ENCODE assay signal across 1 cellular context in the genomic region with DNA sequence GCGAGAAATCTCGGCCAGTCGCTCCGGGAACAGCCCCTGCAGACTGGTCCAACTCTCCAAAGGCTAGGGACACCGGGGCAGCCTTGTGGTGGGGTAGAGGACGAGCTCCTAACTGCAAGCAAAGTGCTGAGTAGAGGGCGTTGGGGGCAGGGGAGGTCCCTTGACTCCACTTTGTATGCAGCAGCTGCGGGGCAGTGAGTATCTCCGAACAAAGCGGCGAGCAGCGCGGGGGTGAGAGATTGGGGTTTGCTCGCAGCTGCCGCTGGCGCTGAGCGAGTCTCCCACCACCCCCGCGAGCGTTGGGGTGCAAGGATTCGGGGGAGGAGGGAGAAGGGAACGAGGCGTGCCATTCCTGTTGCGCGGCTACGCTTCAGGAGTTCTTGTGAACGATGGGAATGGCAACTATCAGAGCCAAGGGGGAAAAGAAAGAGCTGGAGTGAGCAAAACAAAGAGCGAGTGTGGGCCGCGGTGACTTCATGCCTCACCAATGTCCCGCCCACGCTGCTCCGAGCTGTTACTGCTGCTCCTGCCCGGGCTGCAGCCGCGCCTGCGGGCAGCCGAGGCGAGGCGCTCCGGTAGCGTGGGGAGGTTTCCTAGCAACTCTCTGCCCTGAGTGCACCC.
TF ChIP-seq lines count a peak whose summit lies in the region.

No MANE protein-coding gene starts in this region.

TF ChIP-seq in K562, 482 proteins besides CTCF, POLR2A, EP300 and RAD21 (continued from another document and continues in another):
- TF ChIP-seq ZNF639 (CRISPR knock-in tag; conservative IDR thresholded peaks at IDR 0.05 in 1 of 2, IDR thresholded peaks at IDR 0.05 in 1 of 2) = no peak
- TF ChIP-seq ZNF384 (IDR thresholded peaks at IDR 0.05; ENCODE audit: low read depth, low read length) = no peak
- TF ChIP-seq ZBTB11 (CRISPR knock-in tag; IDR thresholded peaks at IDR 0.05) = 0 out of 6 replicates have a peak, but pooled peaks of 1 of the 3 experiments have one; percentile 40
- TF ChIP-seq CREM (IDR thresholded peaks at IDR 0.05; ENCODE audit: low read depth) = peak; percentile 27; the same call in 1 of the 2 replicates
- no peak for TF ChIP-seq CBFA2T2 (conservative IDR thresholded peaks at IDR 0.05)
- peak; percentile 23 for TF ChIP-seq HMGN3 (IDR thresholded peaks at IDR 0.05; ENCODE audit: borderline replicate concordance, extremely low read depth, insufficient read length, low read depth, low read length)
- no peak for TF ChIP-seq PTRF (tag; IDR thresholded peaks at IDR 0.05)
- peak in 1 of 2 experiments; percentile 4; a peak in 1 of 4 replicates for TF ChIP-seq KDM1A (IDR thresholded peaks at IDR 0.05)
- TF ChIP-seq EWSR1 (IDR thresholded peaks at IDR 0.05; ENCODE audit: borderline replicate concordance, low read depth, partially characterized antibody) = no peak
- TF ChIP-seq MAX (CRISPR knock-in tag; IDR thresholded peaks at IDR 0.05) = peak; percentile 39; the same call in 1 of the 2 replicates
- peak; percentile 65 to 71; a peak in 2 of 4 replicates for TF ChIP-seq UBTF (IDR thresholded peaks at IDR 0.05; ENCODE audit: borderline replicate concordance in 1 of 2, low read depth in 2 of 2, low read length in 2 of 2)
- TF ChIP-seq SNRNP70 (optimal IDR thresholded peaks at IDR 0.05; ENCODE audit: low read depth, low read length) = no peak
- TF ChIP-seq ZNF263 (CRISPR knock-in tag; IDR thresholded peaks at IDR 0.05; ENCODE audit: borderline replicate concordance) = no peak
- peak; percentile 21 for TF ChIP-seq PRDM10 (IDR thresholded peaks at IDR 0.05; ENCODE audit: partially characterized antibody)
- no peak for TF ChIP-seq CBX5 (IDR thresholded peaks at IDR 0.05; ENCODE audit: borderline replicate concordance, low read depth)
- TF ChIP-seq TAF9B (IDR thresholded peaks at IDR 0.05; ENCODE audit: partially characterized antibody) = no peak
- no peak for TF ChIP-seq ARID3B (CRISPR knock-in tag; IDR thresholded peaks at IDR 0.05; ENCODE audit: borderline replicate concordance)
- 0 out of 2 replicates have a peak, but pooled peaks have one; percentile 8 for TF ChIP-seq SMARCA5 (IDR thresholded peaks at IDR 0.05)
- TF ChIP-seq, protein P1, sequence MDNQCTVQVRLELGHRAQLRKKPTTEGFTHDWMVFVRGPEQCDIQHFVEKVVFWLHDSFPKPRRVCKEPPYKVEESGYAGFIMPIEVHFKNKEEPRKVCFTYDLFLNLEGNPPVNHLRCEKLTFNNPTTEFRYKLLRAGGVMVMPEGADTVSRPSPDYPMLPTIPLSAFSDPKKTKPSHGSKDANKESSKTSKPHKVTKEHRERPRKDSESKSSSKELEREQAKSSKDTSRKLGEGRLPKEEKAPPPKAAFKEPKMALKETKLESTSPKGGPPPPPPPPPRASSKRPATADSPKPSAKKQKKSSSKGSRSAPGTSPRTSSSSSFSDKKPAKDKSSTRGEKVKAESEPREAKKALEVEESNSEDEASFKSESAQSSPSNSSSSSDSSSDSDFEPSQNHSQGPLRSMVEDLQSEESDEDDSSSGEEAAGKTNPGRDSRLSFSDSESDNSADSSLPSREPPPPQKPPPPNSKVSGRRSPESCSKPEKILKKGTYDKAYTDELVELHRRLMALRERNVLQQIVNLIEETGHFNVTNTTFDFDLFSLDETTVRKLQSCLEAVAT (IDR thresholded peaks at IDR 0.05) = no peak
- TF ChIP-seq NFIX (CRISPR knock-in tag; IDR thresholded peaks at IDR 0.05; ENCODE audit: low read depth) = no peak
- TF ChIP-seq CREB1 (IDR thresholded peaks at IDR 0.05) = no peak
- no peak for TF ChIP-seq CREB1 (CRISPR knock-in tag; IDR thresholded peaks at IDR 0.05)
- TF ChIP-seq ZFP36 (IDR thresholded peaks at IDR 0.05; ENCODE audit: low read depth, low read length, partially characterized antibody) = no peak
- TF ChIP-seq, protein P2, sequence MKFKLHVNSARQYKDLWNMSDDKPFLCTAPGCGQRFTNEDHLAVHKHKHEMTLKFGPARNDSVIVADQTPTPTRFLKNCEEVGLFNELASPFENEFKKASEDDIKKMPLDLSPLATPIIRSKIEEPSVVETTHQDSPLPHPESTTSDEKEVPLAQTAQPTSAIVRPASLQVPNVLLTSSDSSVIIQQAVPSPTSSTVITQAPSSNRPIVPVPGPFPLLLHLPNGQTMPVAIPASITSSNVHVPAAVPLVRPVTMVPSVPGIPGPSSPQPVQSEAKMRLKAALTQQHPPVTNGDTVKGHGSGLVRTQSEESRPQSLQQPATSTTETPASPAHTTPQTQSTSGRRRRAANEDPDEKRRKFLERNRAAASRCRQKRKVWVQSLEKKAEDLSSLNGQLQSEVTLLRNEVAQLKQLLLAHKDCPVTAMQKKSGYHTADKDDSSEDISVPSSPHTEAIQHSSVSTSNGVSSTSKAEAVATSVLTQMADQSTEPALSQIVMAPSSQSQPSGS (CRISPR knock-in tag; IDR thresholded peaks at IDR 0.05) = peak; percentile 12; the same call in 1 of the 2 replicates
- TF ChIP-seq C11orf30 (IDR thresholded peaks at IDR 0.05; ENCODE audit: low read depth) = no peak
- TF ChIP-seq ZFX (CRISPR knock-in tag; IDR thresholded peaks at IDR 0.05) = peak; percentile 66
- 0 out of 2 replicates have a peak, but pooled peaks have one; percentile 52 for TF ChIP-seq ATF7 (IDR thresholded peaks at IDR 0.05)
- TF ChIP-seq, protein P3, sequence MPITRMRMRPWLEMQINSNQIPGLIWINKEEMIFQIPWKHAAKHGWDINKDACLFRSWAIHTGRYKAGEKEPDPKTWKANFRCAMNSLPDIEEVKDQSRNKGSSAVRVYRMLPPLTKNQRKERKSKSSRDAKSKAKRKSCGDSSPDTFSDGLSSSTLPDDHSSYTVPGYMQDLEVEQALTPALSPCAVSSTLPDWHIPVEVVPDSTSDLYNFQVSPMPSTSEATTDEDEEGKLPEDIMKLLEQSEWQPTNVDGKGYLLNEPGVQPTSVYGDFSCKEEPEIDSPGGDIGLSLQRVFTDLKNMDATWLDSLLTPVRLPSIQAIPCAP (CRISPR knock-in tag; IDR thresholded peaks at IDR 0.05; ENCODE audit: borderline replicate concordance) = no peak
- no peak for TF ChIP-seq FOXA1 (IDR thresholded peaks at IDR 0.05; ENCODE audit: borderline replicate concordance)
- TF ChIP-seq L3MBTL2 (IDR thresholded peaks at IDR 0.05) = peak; percentile 74; the same call in 1 of the 2 replicates
- TF ChIP-seq NCOA6 (IDR thresholded peaks at IDR 0.05) = no peak
- TF ChIP-seq E2F6 (IDR thresholded peaks at IDR 0.05; ENCODE audit: borderline replicate concordance in 1 of 2, extremely low read depth in 1 of 2, insufficient read depth in 1 of 2, insufficient read length in 1 of 2, low read depth in 1 of 2, low read length in 1 of 2, poor library complexity in 1 of 2, severe bottlenecking in 1 of 2) = peak; percentile 69 to 88
- TF ChIP-seq ZNF431 (CRISPR knock-in tag; IDR thresholded peaks at IDR 0.05) = no peak
- TF ChIP-seq YBX1 (IDR thresholded peaks at IDR 0.05) = no peak
- peak; percentile 95 for TF ChIP-seq EGR1 (conservative IDR thresholded peaks at IDR 0.05)
- TF ChIP-seq MTA1 (IDR thresholded peaks at IDR 0.05; ENCODE audit: borderline replicate concordance) = no peak
- TF ChIP-seq JUND (IDR thresholded peaks at IDR 0.05; ENCODE audit: borderline replicate concordance, low read depth, low read length) = peak; percentile 59; the same call in 1 of the 2 replicates
- TF ChIP-seq JUND (tag; IDR thresholded peaks at IDR 0.05; ENCODE audit: borderline replicate concordance, low read depth, low read length) = peak; percentile 43; the same call in 1 of the 3 replicates
- TF ChIP-seq SP2 (IDR thresholded peaks at IDR 0.05; ENCODE audit: extremely low read depth, low read depth, low read length, poor library complexity, severe bottlenecking) = no peak
- TF ChIP-seq IRF2 (CRISPR knock-in tag; IDR thresholded peaks at IDR 0.05) = no peak
- TF ChIP-seq LCOR (CRISPR knock-in tag; IDR thresholded peaks at IDR 0.05) = peak; percentile 36; the same call in 1 of the 2 replicates
- TF ChIP-seq TEAD1 (CRISPR knock-in tag; IDR thresholded peaks at IDR 0.05) = no peak
- TF ChIP-seq ZNF184 (CRISPR knock-in tag; IDR thresholded peaks at IDR 0.05) = no peak
